ENCODE assay signal across 1 cellular context in genomic region chr9:120878188-120879130, GRCh38.
TF ChIP-seq lines count a peak whose summit lies in the region.

No MANE protein-coding gene starts in this region.

TF ChIP-seq in HepG2, 621 proteins besides CTCF, POLR2A, EP300 and RAD21:
- TF ChIP-seq NFKB2 (CRISPR knock-in tag; IDR thresholded peaks at IDR 0.05; ENCODE audit: borderline replicate concordance): no peak
- TF ChIP-seq ZMAT3 (CRISPR knock-in tag; conservative IDR thresholded peaks at IDR 0.05): 0 out of 2 replicates have a peak, but pooled peaks have one; percentile 2
- no peak for TF ChIP-seq SP4 (CRISPR knock-in tag; IDR thresholded peaks at IDR 0.05)
- TF ChIP-seq, protein P1, sequence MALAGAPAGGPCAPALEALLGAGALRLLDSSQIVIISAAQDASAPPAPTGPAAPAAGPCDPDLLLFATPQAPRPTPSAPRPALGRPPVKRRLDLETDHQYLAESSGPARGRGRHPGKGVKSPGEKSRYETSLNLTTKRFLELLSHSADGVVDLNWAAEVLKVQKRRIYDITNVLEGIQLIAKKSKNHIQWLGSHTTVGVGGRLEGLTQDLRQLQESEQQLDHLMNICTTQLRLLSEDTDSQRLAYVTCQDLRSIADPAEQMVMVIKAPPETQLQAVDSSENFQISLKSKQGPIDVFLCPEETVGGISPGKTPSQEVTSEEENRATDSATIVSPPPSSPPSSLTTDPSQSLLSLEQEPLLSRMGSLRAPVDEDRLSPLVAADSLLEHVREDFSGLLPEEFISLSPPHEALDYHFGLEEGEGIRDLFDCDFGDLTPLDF (CRISPR knock-in tag; IDR thresholded peaks at IDR 0.05): no peak
- no peak for TF ChIP-seq ZBTB20 (CRISPR knock-in tag; IDR thresholded peaks at IDR 0.05; ENCODE audit: borderline replicate concordance, low read depth)
- TF ChIP-seq GATAD2A (CRISPR knock-in tag; IDR thresholded peaks at IDR 0.05): no peak
- TF ChIP-seq YEATS2 (CRISPR knock-in tag; IDR thresholded peaks at IDR 0.05; ENCODE audit: borderline replicate concordance): no peak
- TF ChIP-seq ZNF780A (CRISPR knock-in tag; IDR thresholded peaks at IDR 0.05): 0 out of 2 replicates have a peak, but pooled peaks have one; percentile 1
- TF ChIP-seq ZFAT (CRISPR knock-in tag; conservative IDR thresholded peaks at IDR 0.05): no peak
- TF ChIP-seq CENPX (CRISPR knock-in tag; IDR thresholded peaks at IDR 0.05): no peak
- no peak for TF ChIP-seq ZNF484 (CRISPR knock-in tag; IDR thresholded peaks at IDR 0.05; ENCODE audit: borderline replicate concordance, low read depth)
- TF ChIP-seq TMF1 (CRISPR knock-in tag; IDR thresholded peaks at IDR 0.05; ENCODE audit: low read depth): no peak
- TF ChIP-seq ZNF557 (CRISPR knock-in tag; IDR thresholded peaks at IDR 0.05): no peak
- TF ChIP-seq PRDM4 (CRISPR knock-in tag; IDR thresholded peaks at IDR 0.05; ENCODE audit: borderline replicate concordance): no peak
- 0 out of 2 replicates have a peak, but pooled peaks have one; percentile 13 for TF ChIP-seq ZMYM3 (CRISPR knock-in tag; IDR thresholded peaks at IDR 0.05)
- no peak for TF ChIP-seq MLXIP (CRISPR knock-in tag; IDR thresholded peaks at IDR 0.05; ENCODE audit: borderline replicate concordance)
- TF ChIP-seq SNAI1 (CRISPR knock-in tag; IDR thresholded peaks at IDR 0.05; ENCODE audit: borderline replicate concordance): no peak
- no peak for TF ChIP-seq RAD51 (IDR thresholded peaks at IDR 0.05; ENCODE audit: borderline replicate concordance)
- TF ChIP-seq RARA (CRISPR knock-in tag; IDR thresholded peaks at IDR 0.05): no peak
- TF ChIP-seq FOXK2 (IDR thresholded peaks at IDR 0.05): no peak
- TF ChIP-seq ZBTB7A (CRISPR knock-in tag; IDR thresholded peaks at IDR 0.05): 0 out of 2 replicates have a peak, but pooled peaks have one; percentile 56
- 0 out of 2 replicates have a peak, but pooled peaks have one; percentile 24 for TF ChIP-seq ZKSCAN5 (CRISPR knock-in tag; IDR thresholded peaks at IDR 0.05)
